ENCODE assay signal across 23 cellular contexts in the genomic region with DNA sequence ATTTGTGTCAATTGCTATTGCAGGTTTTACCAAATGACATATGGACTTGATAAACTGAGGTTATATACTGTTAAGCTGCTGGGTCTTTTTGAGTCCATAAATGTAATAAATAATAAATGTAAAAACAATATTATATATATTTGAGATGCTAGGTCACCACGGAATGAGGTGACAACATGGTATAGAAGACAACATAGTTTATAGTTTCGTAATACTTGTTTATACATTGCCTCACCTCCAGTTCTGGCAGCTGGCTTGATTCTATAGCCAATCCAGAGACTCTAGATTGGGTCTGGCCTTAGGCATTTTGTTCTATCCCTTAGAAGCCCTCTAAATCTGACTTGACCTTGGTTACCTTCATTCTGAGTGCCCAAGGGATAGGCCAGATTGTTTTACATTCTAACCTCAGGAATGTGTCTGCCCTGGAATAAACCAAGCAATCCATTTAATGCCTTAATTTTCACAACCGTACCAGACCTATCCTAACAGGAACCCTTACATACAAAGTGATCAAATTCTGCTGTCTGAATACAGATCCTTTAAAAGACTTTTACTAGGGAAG.
DNase-seq lines count a peak whose midpoint lies in the region; ATAC-seq, FAIRE-seq and TF ChIP-seq lines count a peak whose summit lies in the region.
"Had no signal": no experiment of that assay in that cellular context is flagged by ENCODE, and none has a peak within 500 bp of the region (broad histone marks: within the 10 kb centered on the region; RNA-seq: fewer than 3 reads in every experiment).

No MANE protein-coding gene starts in this region.

- BruUV-seq in HepG2 (replicated peaks; lab: Mats Ljungman, UMichigan): no TSS peak

- no peaks in the 10 kb centered on the region for H3K79me2 ChIP-seq in HepG2 (ENCODE audit: insufficient read depth, low read length)

- FAIRE-seq in HepG2 (lab: Jason Lieb, UNC): no peak

- H3K4me3 ChIP-seq in HepG2 (replicated peaks in 1 of 3; ENCODE audit: insufficient read depth in 1 of 3, low read depth in 2 of 3, low read length in 3 of 3): no peak overlapping the region
- H3K4me3 ChIP-seq in right lobe of liver: no peak overlapping the region
- H3K4me3 ChIP-seq in SJCRH30: no peak overlapping the region
- H3K4me3 ChIP-seq in fibroblast of villous mesenchyme (ENCODE audit: low read depth, low read length): no peak overlapping the region
- no peak overlapping the region for H3K4me3 ChIP-seq in spleen
- H3K4me3 ChIP-seq: GM23338, SJSA1 had no signal

- POLR2A ChIA-PET in HepG2 (lab: Yijun Ruan, JAX): no interaction called here

- no peak overlapping the region for H3K4me2 ChIP-seq in HepG2 (ENCODE audit: low read depth, low read length)
- H3K4me2 ChIP-seq: GM23338 had no signal

- intact Hi-C loops in HepG2 (cut with micrococcal nuclease; ENCODE audit: unreplicated experiment): no loop called here
- intact Hi-C loops in right lobe of liver (cut with DNase I): no loop called here
- intact Hi-C loops in spleen (cut with DNase I; ENCODE audit: low total_unique reads): no loop called here

- no peak for ATAC-seq in HepG2
- ATAC-seq in right lobe of liver: no peak
- ATAC-seq in GM18909 (IDR thresholded peaks at IDR 0.05; ENCODE audit: poor library complexity, unreplicated experiment): no peak
- no peak for ATAC-seq in HG02885 (IDR thresholded peaks at IDR 0.05; ENCODE audit: poor library complexity, unreplicated experiment)
- ATAC-seq: GM23338 had no signal

- H3K9ac ChIP-seq in HepG2 (ENCODE audit: insufficient read depth, low read depth, low read length): no peak overlapping the region

- H3K9me3 ChIP-seq in HepG2 (ENCODE audit: low read length) (no peaks in the 10 kb centered on the region), right lobe of liver (no peaks in the 10 kb centered on the region), SJCRH30 (replicated peaks) (0 out of 2 replicates have a peak, but pooled peaks cover 2% of the 10 kb centered on the region), spleen (no peaks in the 10 kb centered on the region)
- H3K9me3 ChIP-seq: SJSA1 had no signal

- TF ChIP-seq RAD21 in HepG2 (CRISPR knock-in tag; IDR thresholded peaks at IDR 0.05): no peak

- CTCF ChIA-PET in HepG2 (lab: Yijun Ruan, JAX; ENCODE audit: low intra/inter-chr PET ratio, low total read pairs): no interaction called here

- H3K27me3 ChIP-seq in HepG2 (ENCODE audit: control insufficient read depth in 1 of 2, insufficient read depth in 2 of 2, low read length in 2 of 2) (no peaks in the 10 kb centered on the region), right lobe of liver (no peaks in the 10 kb centered on the region), SJCRH30 (no peaks in the 10 kb centered on the region), spleen (replicated peaks in 1 of 7) (no peaks in the 10 kb centered on the region)

- H3K4me1 ChIP-seq in HepG2 (ENCODE audit: insufficient read depth, low read length) (no peaks in the 10 kb centered on the region), right lobe of liver (no peaks in the 10 kb centered on the region), SJCRH30 (peaks cover 21% of the 10 kb centered on the region), spleen (no peaks in the 10 kb centered on the region)
- H3K4me1 ChIP-seq: SJSA1 had no signal

- no peak for DNase-seq in HepG2 (ENCODE audit: low spot score)
- DNase-seq in right lobe of liver: no peak
- peak; percentile 48 to 75 for DNase-seq in SJCRH30
- DNase-seq in fibroblast of villous mesenchyme (ENCODE audit: low read depth): peak; percentile 24
- DNase-seq in spleen: no peak
- DNase-seq in NCI-H2171 (lab: John Stamatoyannopoulos, UW): no peak
- DNase-seq: 8988T; AML-193; C1 segment of cervical spinal cord; GF-D8; HCEC 1CT; NCI-H1092 treated with DMSO at 0.1 percent for 48 hours; NCI-H1436 treated with DMSO at 0.1 percent for 48 hours; NCI-H2029; NCI-H345; NCI-H524; NCI-H774; NK-92 treated with Interleukin-12 subunit alpha and Interleukin-12 subunit beta, amount 100 ng/mL, for 24 hours; T-helper 1 cell had no signal

- WGBS in HepG2 (ENCODE audit: low lambda C conversion rate): 26% methylated on average over 3 of the region's 3 CpGs
- WGBS in right lobe of liver (ENCODE audit: insufficient coverage, low coverage, low lambda C conversion rate, missing lambda C conversion rate): 65% methylated on average over 3 of the region's 3 CpGs
- WGBS in spleen, 5 donors: 85 to 91% (median 86%) methylated on average over 3 of the region's 3 CpGs

- H3K36me3 ChIP-seq in HepG2 (replicated peaks in 1 of 2; ENCODE audit: control insufficient read depth in 1 of 2, insufficient read depth in 2 of 2, low read length in 2 of 2) (no peaks in the 10 kb centered on the region), right lobe of liver (no peaks in the 10 kb centered on the region), SJCRH30 (no peaks in the 10 kb centered on the region), spleen (no peaks in the 10 kb centered on the region)
- H3K36me3 ChIP-seq: SJSA1 had no signal

- no peak overlapping the region for H3K27ac ChIP-seq in HepG2 (ENCODE audit: extremely low read length, insufficient read depth, low read length)
- H3K27ac ChIP-seq in right lobe of liver: no peak overlapping the region
- no peak overlapping the region for H3K27ac ChIP-seq in SJCRH30
- no peak overlapping the region for H3K27ac ChIP-seq in spleen
- H3K27ac ChIP-seq: SJSA1 had no signal

- no peaks in the 10 kb centered on the region for H4K20me1 ChIP-seq in HepG2 (ENCODE audit: insufficient read depth, low read length)

- no peak for TF ChIP-seq POLR2A in HepG2 (IDR thresholded peaks at IDR 0.05; ENCODE audit: insufficient read depth in 1 of 2, low read depth in 2 of 2, low read length in 2 of 2)
- no peak for TF ChIP-seq POLR2A in right lobe of liver (IDR thresholded peaks at IDR 0.05)
- TF ChIP-seq POLR2A in spleen (IDR thresholded peaks at IDR 0.05): no peak

- no peak for TF ChIP-seq EP300 in HepG2 (IDR thresholded peaks at IDR 0.05; ENCODE audit: low read depth in 2 of 2, low read length in 2 of 2)
- no peak for TF ChIP-seq EP300 in HepG2 (CRISPR knock-in tag; IDR thresholded peaks at IDR 0.05; ENCODE audit: borderline replicate concordance)

- no peak for TF ChIP-seq CTCF in HepG2 (CRISPR knock-in tag; IDR thresholded peaks at IDR 0.05)
- TF ChIP-seq CTCF in right lobe of liver (IDR thresholded peaks at IDR 0.05): no peak
- no peak for TF ChIP-seq CTCF in fibroblast of villous mesenchyme (IDR thresholded peaks at IDR 0.05; ENCODE audit: insufficient read depth, low read depth, low read length)
- no peak for TF ChIP-seq CTCF in spleen (IDR thresholded peaks at IDR 0.05 in 8 of 11, conservative IDR thresholded peaks at IDR 0.05 in 3 of 11)

- in situ Hi-C loops in HepG2 (cut with HindIII; ENCODE audit: extremely low pct_ligation_motif_present, low pct_unique_long_range_greater_than_20kb): no loop called here

- H2AFZ ChIP-seq in HepG2 (ENCODE audit: low read length): no peak overlapping the region

TF ChIP-seq in HepG2, 621 proteins besides CTCF, POLR2A, EP300 and RAD21:
- TF ChIP-seq CEBPB (IDR thresholded peaks at IDR 0.05; ENCODE audit: borderline replicate concordance, low read depth, low read length) (peak; percentile 35; the same call in 1 of the 2 replicates), GZF1 (CRISPR knock-in tag; IDR thresholded peaks at IDR 0.05) (no peak), STAG1 (CRISPR knock-in tag; IDR thresholded peaks at IDR 0.05) (no peak), MED8 (CRISPR knock-in tag; IDR thresholded peaks at IDR 0.05; ENCODE audit: insufficient replicate concordance) (no peak), SRF (IDR thresholded peaks at IDR 0.05; ENCODE audit: low read depth, low read length) (no peak)
TF ChIP-seq in HepG2: peak in this region for 1.

Comparison
In these comparisons a context has a peak if more than half of its experiments do, and no peak if none do; other contexts are left out.
1. DNase-seq: peak in SJCRH30 (2 of 2) and fibroblast of villous mesenchyme (single experiment); none in HepG2 (single experiment), right lobe of liver (0 of 3), spleen (single experiment) and NCI-H2171 (single experiment).